8 cellular contexts compared by ENCODE assay signal in genomic region chr9:137086531-137087408, GRCh38. TPM values are rescaled to one million over a fixed set of nuclear protein-coding genes. Genes with fewer than 3 reads are reported as not detected.
DNase-seq lines count a peak whose midpoint lies in the region; ATAC-seq and TF ChIP-seq lines count a peak whose summit lies in the region.

MAN1B1 (plus strand) TSS chr9:137086985; CDS start chr9:137087000, 15 bp downstream.

- peak; percentile 78 for ATAC-seq in RWPE2 (ENCODE audit: low read depth)
- peak; percentile 86 to 88 for ATAC-seq in naive thymus-derived CD8-positive, alpha-beta T cell

- H3K9me3 ChIP-seq in RWPE2 (ENCODE audit: severe bottlenecking), result no peaks in the 10 kb centered on the region

- intact Hi-C loops in activated T-helper 2 cell treated with anti-CD3 and anti-CD28 coated beads, Interferon-gamma antibody, Interleukin-2, Interleukin-4, amounts not matched to agents 10 μg/mL and 5 μg/mL and 100 μg/mL, durations not matched to agents 14 hours and 24 hours and 36 hours (cut with micrococcal nuclease), result loop anchor here (1.0 to 5.0 kb wide), 5 partner anchors 9 to 151 kb away; partner anchors contain the start of genes DPP7 and SAPCD2

- peak within 1 kb of the TSS; percentile 88 for H3K27ac Mint-ChIP-seq in activated T-helper 2 cell treated with anti-CD3 and anti-CD28 coated beads, Interferon-gamma antibody, Interleukin-2, Interleukin-4, amounts not matched to agents 10 μg/mL and 5 μg/mL and 100 μg/mL, durations not matched to agents 14 hours and 24 hours and 36 hours
- peak within 1 kb of the TSS; percentile 89 to 98 (median 96) for H3K27ac Mint-ChIP-seq in naive thymus-derived CD8-positive, alpha-beta T cell

- H3K4me1 Mint-ChIP-seq in activated T-helper 2 cell treated with anti-CD3 and anti-CD28 coated beads, Interferon-gamma antibody, Interleukin-2, Interleukin-4, amounts not matched to agents 10 μg/mL and 5 μg/mL and 100 μg/mL, durations not matched to agents 14 hours and 24 hours and 36 hours (ENCODE audit: low read depth), result peaks cover 34% of the 10 kb centered on the region
- peaks cover 21 to 41% (median 37%) of the 10 kb centered on the region in 4 donors for H3K4me1 Mint-ChIP-seq in naive thymus-derived CD8-positive, alpha-beta T cell

- peaks cover 30% of the 10 kb centered on the region for H3K4me1 ChIP-seq in RWPE2 (ENCODE audit: insufficient read depth, poor library complexity, severe bottlenecking)

- POLR2A ChIA-PET in naive thymus-derived CD8-positive, alpha-beta T cell (lab: Charles Lee), result interaction anchor here (0.6 to 6.7 kb wide), 37 partner anchors 10 to 603 kb away, joined by 3 to 73 read pairs (median 4); partner anchors contain the start of genes ANAPC2, CYSRT1, MRPL41 and NELFB

- DNase-seq in EH (ENCODE audit: low read depth) (peak; percentile 99), H4 (ENCODE audit: low spot score) (peak; percentile 99), LoVo (ENCODE audit: low spot score) (peak; percentile 99), RWPE2 (ENCODE audit: low spot score) (peak; percentile 99), fibroblast of mammary gland (ENCODE audit: low read depth) (peak; percentile 98)
- DNase-seq in activated T-helper 2 cell treated with anti-CD3 and anti-CD28 coated beads, Interferon-gamma antibody, Interleukin-2, Interleukin-4, amounts not matched to agents 10 μg/mL and 5 μg/mL and 100 μg/mL, durations not matched to agents 14 hours and 24 hours and 36 hours (ENCODE audit: low spot score), result peak; percentile 100
- peak; percentile 93 to 100 (median 99) for DNase-seq in naive thymus-derived CD8-positive, alpha-beta T cell
- peak; percentile 94 to 100 (median 99) for DNase-seq in stimulated activated naive CD4-positive, alpha-beta T cell (lab: John Stamatoyannopoulos, UW)

- no peaks in the 10 kb centered on the region for H3K27me3 ChIP-seq in RWPE2 (ENCODE audit: insufficient read depth, poor library complexity, severe bottlenecking)

- H3K9me3 Mint-ChIP-seq in activated T-helper 2 cell treated with anti-CD3 and anti-CD28 coated beads, Interferon-gamma antibody, Interleukin-2, Interleukin-4, amounts not matched to agents 10 μg/mL and 5 μg/mL and 100 μg/mL, durations not matched to agents 14 hours and 24 hours and 36 hours, result no peaks in the 10 kb centered on the region
- H3K9me3 Mint-ChIP-seq in naive thymus-derived CD8-positive, alpha-beta T cell, result no peaks in the 10 kb centered on the region

- H3K27ac ChIP-seq in RWPE2 (ENCODE audit: poor library complexity, severe bottlenecking), result peak within 1 kb of the TSS; percentile 83

- peak within 1 kb of the TSS; percentile 92 for H3K4me3 Mint-ChIP-seq in activated T-helper 2 cell treated with anti-CD3 and anti-CD28 coated beads, Interferon-gamma antibody, Interleukin-2, Interleukin-4, amounts not matched to agents 10 μg/mL and 5 μg/mL and 100 μg/mL, durations not matched to agents 14 hours and 24 hours and 36 hours (ENCODE audit: low read depth)
- H3K4me3 Mint-ChIP-seq in naive thymus-derived CD8-positive, alpha-beta T cell, result peak within 1 kb of the TSS; percentile 80 to 97 (median 92)

- H3K36me3 Mint-ChIP-seq in activated T-helper 2 cell treated with anti-CD3 and anti-CD28 coated beads, Interferon-gamma antibody, Interleukin-2, Interleukin-4, amounts not matched to agents 10 μg/mL and 5 μg/mL and 100 μg/mL, durations not matched to agents 14 hours and 24 hours and 36 hours (ENCODE audit: low read depth), result peaks cover 20% of the 10 kb centered on the region
- peaks cover 0 to 30% (median 0%) of the 10 kb centered on the region in 3 donors for H3K36me3 Mint-ChIP-seq in naive thymus-derived CD8-positive, alpha-beta T cell

- peaks cover 15% of the 10 kb centered on the region for H3K36me3 ChIP-seq in RWPE2 (ENCODE audit: low read depth)

- TF ChIP-seq CTCF in RWPE2 (IDR thresholded peaks at IDR 0.05; ENCODE audit: poor library complexity, severe bottlenecking) (no peak), fibroblast of mammary gland (conservative IDR thresholded peaks at IDR 0.05; ENCODE audit: control insufficient read depth, insufficient read depth, low read depth, low read length) (no peak)

- H3K4me3 ChIP-seq in RWPE2 (ENCODE audit: severe bottlenecking) (peak within 1 kb of the TSS; percentile 66), fibroblast of mammary gland (ENCODE audit: control insufficient read depth, low read depth, low read length) (peak within 1 kb of the TSS; percentile 74)

- H3K27me3 Mint-ChIP-seq in activated T-helper 2 cell treated with anti-CD3 and anti-CD28 coated beads, Interferon-gamma antibody, Interleukin-2, Interleukin-4, amounts not matched to agents 10 μg/mL and 5 μg/mL and 100 μg/mL, durations not matched to agents 14 hours and 24 hours and 36 hours (ENCODE audit: low read depth), result no peaks in the 10 kb centered on the region
- no peaks in the 10 kb centered on the region for H3K27me3 Mint-ChIP-seq in naive thymus-derived CD8-positive, alpha-beta T cell

RNA-seq across cellular contexts. Expression of gene MAN1B1, which starts in this region (rescaled TPM):
- 38.6 and 62.6 TPM in 2 replicates for total RNA-seq in H4 (2014; rRNA removed; shearing (Covaris generic))
- 47.5 and 52.2 TPM in 2 replicates for total RNA-seq in activated T-helper 2 cell treated with anti-CD3 and anti-CD28 coated beads, Interferon-gamma antibody, Interleukin-2, Interleukin-4, amounts not matched to agents 10 μg/mL and 5 μg/mL and 100 μg/mL, durations not matched to agents 14 hours and 24 hours and 36 hours
- total RNA-seq in naive thymus-derived CD8-positive, alpha-beta T cell, result 10 to 100 TPM; 66.9 to 73.2 TPM
- 10 to 100 TPM; 30.6 to 46.6 (median 38.3) TPM for polyA plus RNA-seq in naive thymus-derived CD8-positive, alpha-beta T cell

Comparison
In these comparisons a context has a peak if more than half of its experiments do, and no peak if none do; other contexts are left out.
1. Peak in every context shown above with its lines: DNase-seq, ATAC-seq, H3K4me3 ChIP-seq and H3K27ac ChIP-seq.